Comparison of ENCODE assay signal across 23 cellular contexts in the genomic region with DNA sequence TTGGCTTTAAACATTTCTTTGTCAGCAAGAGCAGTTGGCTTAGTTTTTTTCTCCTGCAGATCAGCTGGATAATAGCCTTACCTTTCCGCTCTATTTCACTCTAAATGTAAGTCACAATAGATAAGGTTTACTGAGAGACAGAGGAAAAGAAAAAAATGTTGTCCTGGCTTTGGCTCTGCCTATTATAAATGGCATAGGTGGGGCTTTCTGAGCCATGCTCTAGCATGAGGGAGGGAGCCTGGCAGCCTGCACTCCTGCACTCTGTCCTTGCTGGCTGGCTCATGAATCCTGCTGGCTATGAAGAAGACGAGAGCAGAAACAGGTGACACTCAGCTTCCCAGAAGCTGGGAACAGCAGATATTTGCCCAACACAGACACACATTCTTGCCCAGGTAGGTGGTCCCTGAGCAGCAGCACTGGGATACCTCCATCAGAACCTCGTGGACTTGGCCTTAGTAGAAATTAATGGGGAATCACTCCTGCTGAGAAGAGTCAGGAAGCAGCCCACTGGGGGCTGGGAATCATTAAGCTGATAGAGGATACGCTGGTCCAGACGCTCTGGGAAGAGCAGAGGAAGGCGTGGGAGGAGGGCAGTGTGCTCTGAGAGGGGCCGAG.
DNase-seq lines count a peak whose midpoint lies in the region; ATAC-seq and FAIRE-seq lines count a peak whose summit lies in the region.
"Had no signal": no experiment of that assay in that cellular context is flagged by ENCODE, and none has a peak within 500 bp of the region (broad histone marks: within the 10 kb centered on the region; RNA-seq: fewer than 3 reads in every experiment).

No MANE protein-coding gene starts in this region.

- DNase-seq in NCI-H2107 treated with DMSO at 0.1 percent for 48 hours (lab: John Stamatoyannopoulos, UW; ENCODE audit: unreplicated experiment), result peak; percentile 55
- DNase-seq in NCI-H2107 (lab: John Stamatoyannopoulos, UW), result no peak
- DNase-seq in NCI-H69 (lab: John Stamatoyannopoulos, UW), result peak; percentile 79
- no peak for DNase-seq in NOMO-1 treated with dmso at 0.1 percent for 144 hours (lab: John Stamatoyannopoulos, UW; ENCODE audit: unreplicated experiment)
- DNase-seq in activated naive CD4-positive, alpha-beta T cell treated with anti-CD3 and anti-CD28 coated beads, Interleukin-2, amount 50 U/mL, for 72 hours (ENCODE audit: low spot score in 2 of 2), result no peak
- DNase-seq: activated CD4-positive, CD25-positive, alpha-beta regulatory T cell treated with anti-CD3 and anti-CD28 coated beads, Interleukin-2, amount 50 U/mL, for 72 hours; activated naive CD4-positive, alpha-beta T cell; activated T-cell treated with anti-CD3 and anti-CD28 coated beads, Interleukin-2, amount 50 U/mL, for 1 hour; AML-193; CD4-positive, alpha-beta memory T cell; lower lobe of right lung; MM.1S; NCI-H2029; NCI-H524; NK-92 treated with Interleukin-12 subunit alpha and Interleukin-12 subunit beta, amount 100 ng/mL, for 24 hours; SW 1271; transverse colon had no signal

- no peak overlapping the region for H3K27ac Mint-ChIP-seq in activated naive CD4-positive, alpha-beta T cell treated with anti-CD3 and anti-CD28 coated beads, Interleukin-2, amount 50 U/mL, for 72 hours
- H3K27ac Mint-ChIP-seq: CD4-positive, alpha-beta memory T cell had no signal

- FAIRE-seq in islet of Langerhans (lab: Jason Lieb, UNC), result peak; percentile 99
- FAIRE-seq: bronchial epithelial cell, keratinocyte had no signal

- no peaks in the 10 kb centered on the region for H3K36me3 Mint-ChIP-seq in activated naive CD4-positive, alpha-beta T cell treated with anti-CD3 and anti-CD28 coated beads, Interleukin-2, amount 50 U/mL, for 72 hours
- H3K36me3 Mint-ChIP-seq: CD4-positive, alpha-beta memory T cell had no signal

- ATAC-seq in HG03039 (IDR thresholded peaks at IDR 0.05; ENCODE audit: unreplicated experiment) (no peak), HG02798 (IDR thresholded peaks at IDR 0.05; ENCODE audit: poor library complexity, unreplicated experiment) (no peak)
- no peak for ATAC-seq in activated naive CD4-positive, alpha-beta T cell treated with anti-CD3 and anti-CD28 coated beads, Interleukin-2, amount 50 U/mL, for 72 hours
- ATAC-seq: HCT116, lower lobe of right lung had no signal

- no peaks in the 10 kb centered on the region for H3K9me3 Mint-ChIP-seq in activated naive CD4-positive, alpha-beta T cell treated with anti-CD3 and anti-CD28 coated beads, Interleukin-2, amount 50 U/mL, for 72 hours

Comparison
In these comparisons a context has a peak if more than half of its experiments do, and no peak if none do; other contexts are left out.
1. DNase-seq: peak in NCI-H2107 treated with DMSO at 0.1 percent for 48 hours (single experiment) and NCI-H69 (single experiment); none in NCI-H2107 (single experiment), NOMO-1 treated with dmso at 0.1 percent for 144 hours (single experiment) and activated naive CD4-positive, alpha-beta T cell treated with anti-CD3 and anti-CD28 coated beads, Interleukin-2, amount 50 U/mL, for 72 hours (0 of 2).